Comparison of ENCODE assay signal across 15 cellular contexts in the genomic region with DNA sequence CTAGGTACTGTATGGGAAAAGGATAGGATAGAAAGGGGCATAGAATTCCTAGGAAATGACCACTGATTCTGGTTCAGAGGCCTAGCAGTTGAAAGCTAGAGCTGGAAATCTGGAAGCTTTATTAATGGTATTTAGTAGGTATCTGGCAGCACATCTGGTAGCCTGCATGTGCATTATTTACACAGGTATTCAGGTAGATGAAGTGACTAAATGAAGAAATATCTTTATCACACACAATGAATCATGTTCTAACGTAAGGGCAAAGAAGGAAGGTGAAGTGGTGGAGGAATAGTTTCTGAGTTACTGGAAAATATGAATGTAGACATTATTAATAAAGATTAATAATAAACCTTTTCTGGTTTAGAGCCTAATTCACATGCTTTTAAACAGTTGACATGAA.
DNase-seq lines count a peak whose midpoint lies in the region; ATAC-seq and TF ChIP-seq lines count a peak whose summit lies in the region.
"Had no signal": no experiment of that assay in that cellular context is flagged by ENCODE, and none has a peak within 500 bp of the region (broad histone marks: within the 10 kb centered on the region; RNA-seq: fewer than 3 reads in every experiment).

No MANE protein-coding gene starts in this region.

- peaks cover 0 to 1% (median 0%) of the 10 kb centered on the region in 7 donors for H3K9me3 Mint-ChIP-seq in CD4-positive, CD25-positive, alpha-beta regulatory T cell
- no peaks in the 10 kb centered on the region for H3K9me3 Mint-ChIP-seq in effector memory CD8-positive, alpha-beta T cell
- H3K9me3 Mint-ChIP-seq: type B pancreatic cell had no signal

- peaks cover 30% of the 10 kb centered on the region for H3K36me3 ChIP-seq in CD4-positive, CD25-positive, alpha-beta regulatory T cell (ENCODE audit: control insufficient read depth, insufficient read depth, low read length)
- H3K36me3 ChIP-seq in neutrophil = no peaks in the 10 kb centered on the region
- H3K36me3 ChIP-seq in thyroid gland = no peaks in the 10 kb centered on the region

- H3K27ac Mint-ChIP-seq in CD4-positive, CD25-positive, alpha-beta regulatory T cell = peak overlapping the region; percentile 6 to 32 (median 26)
- peak overlapping the region; percentile 11 to 26 for H3K27ac Mint-ChIP-seq in effector memory CD8-positive, alpha-beta T cell
- H3K27ac Mint-ChIP-seq: type B pancreatic cell had no signal

- peaks cover 64 to 92% (median 69%) of the 10 kb centered on the region in 4 donors for H3K4me1 Mint-ChIP-seq in CD4-positive, CD25-positive, alpha-beta regulatory T cell
- peaks cover 23 to 70% of the 10 kb centered on the region in 2 donors for H3K4me1 Mint-ChIP-seq in effector memory CD8-positive, alpha-beta T cell (ENCODE audit: low read depth in 2 of 2)

- TF ChIP-seq POLR2A in thyroid gland (IDR thresholded peaks at IDR 0.05) = no peak

- H3K27ac ChIP-seq in CD4-positive, CD25-positive, alpha-beta regulatory T cell (ENCODE audit: insufficient read depth, low read length, poor library complexity, severe bottlenecking) = peak overlapping the region; percentile 14
- H3K27ac ChIP-seq in neutrophil (peak overlapping the region; percentile 8), thyroid gland (no peak overlapping the region)

- ATAC-seq in CD4-positive, CD25-positive, alpha-beta regulatory T cell (ENCODE audit: low read depth in 2 of 2) = no peak
- ATAC-seq in effector memory CD8-positive, alpha-beta T cell (replicated peaks) = no peak
- no peak for ATAC-seq in GM18861 (IDR thresholded peaks at IDR 0.05; ENCODE audit: unreplicated experiment)
- ATAC-seq: left cardiac atrium had no signal

- H3K27me3 Mint-ChIP-seq in CD4-positive, CD25-positive, alpha-beta regulatory T cell = no peaks in the 10 kb centered on the region
- no peaks in the 10 kb centered on the region for H3K27me3 Mint-ChIP-seq in effector memory CD8-positive, alpha-beta T cell
- H3K27me3 Mint-ChIP-seq: type B pancreatic cell had no signal

- H3K36me3 Mint-ChIP-seq in CD4-positive, CD25-positive, alpha-beta regulatory T cell = peaks cover 32% of the 10 kb centered on the region
- peaks cover 30% of the 10 kb centered on the region for H3K36me3 Mint-ChIP-seq in effector memory CD8-positive, alpha-beta T cell (ENCODE audit: insufficient read depth)

- H3K9me3 ChIP-seq in CD4-positive, CD25-positive, alpha-beta regulatory T cell (ENCODE audit: control insufficient read depth in 2 of 2, low read length in 2 of 2) = no peaks in the 10 kb centered on the region
- H3K9me3 ChIP-seq in neutrophil = no peaks in the 10 kb centered on the region
- H3K9me3 ChIP-seq in thyroid gland = no peaks in the 10 kb centered on the region

- intact Hi-C loops in thyroid gland (cut with DNase I) = no loop called here

- WGBS in thyroid gland, 2 donors = 89 to 92% methylated on average over 1 of the region's 1 CpG

- H3K4me1 ChIP-seq in CD4-positive, CD25-positive, alpha-beta regulatory T cell (ENCODE audit: control insufficient read depth, insufficient read depth, low read length, poor library complexity, severe bottlenecking) = peaks cover 71% of the 10 kb centered on the region
- H3K4me1 ChIP-seq in neutrophil (ENCODE audit: control insufficient read depth in 1 of 2, insufficient read depth in 1 of 2, low read depth in 1 of 2, low read length in 1 of 2) (peaks cover 6 to 23% of the 10 kb centered on the region in 2 experiments), thyroid gland (peaks cover 59 to 70% of the 10 kb centered on the region in 2 donors)

- no peaks in the 10 kb centered on the region for H3K27me3 ChIP-seq in CD4-positive, CD25-positive, alpha-beta regulatory T cell (ENCODE audit: control insufficient read depth, insufficient read depth, low read length)
- H3K27me3 ChIP-seq in neutrophil = no peaks in the 10 kb centered on the region
- no peaks in the 10 kb centered on the region for H3K27me3 ChIP-seq in thyroid gland

- peak overlapping the region in 1 of 4 donors; percentile 48 for H3K4me3 Mint-ChIP-seq in CD4-positive, CD25-positive, alpha-beta regulatory T cell
- H3K4me3 Mint-ChIP-seq in effector memory CD8-positive, alpha-beta T cell = no peak overlapping the region
- H3K4me3 Mint-ChIP-seq: type B pancreatic cell had no signal

- DNase-seq in CD4-positive, CD25-positive, alpha-beta regulatory T cell = no peak
- DNase-seq in HT-29 (ENCODE audit: low spot score) (peak; percentile 36), HUDEP-2 (lab: John Stamatoyannopoulos, UW; ENCODE audit: unreplicated experiment in 76 of 76) (no peak), thyroid gland (no peak), H4 (ENCODE audit: low spot score) (no peak)
- DNase-seq in effector memory CD8-positive, alpha-beta T cell = no peak
- DNase-seq: activated CD8-positive, alpha-beta memory T cell treated with anti-CD3 and anti-CD28 coated beads, Interleukin-2, amount 50 U/mL, for 48 hours; cerebellar nuclear complex; DMS 273 treated with DMSO at 0.1 percent for 48 hours; left cardiac atrium; NCI-H1694 treated with DMSO at 0.1 percent for 48 hours; NCI-H526 had no signal

- TF ChIP-seq CTCF in neutrophil (IDR thresholded peaks at IDR 0.05) = no peak
- no peak for TF ChIP-seq CTCF in thyroid gland (IDR thresholded peaks at IDR 0.05)

- peak overlapping the region; percentile 0 for H3K4me3 ChIP-seq in CD4-positive, CD25-positive, alpha-beta regulatory T cell (ENCODE audit: low read depth, low read length)
- no peak overlapping the region for H3K4me3 ChIP-seq in neutrophil (ENCODE audit: low read depth in 1 of 2, low read length in 1 of 2)
- H3K4me3 ChIP-seq in thyroid gland (replicated peaks in 1 of 3) = no peak overlapping the region

Comparison
In these comparisons a context has a peak if more than half of its experiments do, and no peak if none do; other contexts are left out.
1. H3K27ac ChIP-seq: peak in CD4-positive, CD25-positive, alpha-beta regulatory T cell (single experiment) and neutrophil (single experiment); none in thyroid gland (0 of 3).